23 cellular contexts compared by ENCODE assay signal in genomic region chr12:69919565-69919964, GRCh38.
"Had no signal": no experiment of that assay in that cellular context is flagged by ENCODE, and none has a peak within 500 bp of the region (broad histone marks: within the 10 kb centered on the region; RNA-seq: fewer than 3 reads in every experiment).

No MANE protein-coding gene starts in this region.

- H3K9me3 Mint-ChIP-seq: activated CD4-positive, alpha-beta memory T cell treated with anti-CD3 and anti-CD28 coated beads for 36 hours; activated CD4-positive, alpha-beta T cell treated with anti-CD3 and anti-CD28 coated beads, Interleukin-2, amount 10 ng/mL, durations not matched to agents 24 days and 14 days; activated naive CD4-positive, alpha-beta T cell treated with anti-CD3 and anti-CD28 coated beads for 36 hours; activated T-helper 17 cell treated with anti-CD3 and anti-CD28 coated beads, Interleukin-2, amount 50 U/mL, for 72 hours; T-helper 1 cell treated with Interleukin-12 subunit alpha and Interleukin-12 subunit beta and Interleukin-4 antibody, amounts not matched to agents 30 μg/mL and 1 μg/mL, for 36 hours had no signal

- H3K27me3 Mint-ChIP-seq: activated naive CD8-positive, alpha-beta T cell; activated T-helper 17 cell treated with anti-CD3 and anti-CD28 coated beads, Interleukin-2, amount 50 U/mL, for 72 hours had no signal

- H3K4me3 Mint-ChIP-seq: activated CD4-positive, alpha-beta memory T cell treated with anti-CD3 and anti-CD28 coated beads for 36 hours; activated CD4-positive, alpha-beta T cell treated with anti-CD3 and anti-CD28 coated beads, Interleukin-2, amount 10 ng/mL, durations not matched to agents 24 days and 14 days; activated naive CD4-positive, alpha-beta T cell treated with anti-CD3 and anti-CD28 coated beads for 36 hours; activated naive CD8-positive, alpha-beta T cell; activated T-helper 17 cell treated with anti-CD3 and anti-CD28 coated beads, Interleukin-2, amount 50 U/mL, for 72 hours; brain; T-helper 1 cell treated with Interleukin-12 subunit alpha and Interleukin-12 subunit beta and Interleukin-4 antibody, amounts not matched to agents 30 μg/mL and 1 μg/mL, for 36 hours; WTC11 had no signal

- DNase-seq: activated CD4-positive, alpha-beta memory T cell treated with anti-CD3 and anti-CD28 coated beads for 36 hours; activated CD4-positive, alpha-beta T cell treated with anti-CD3 and anti-CD28 coated beads, Interleukin-2, amount 10 ng/mL, durations not matched to agents 24 days and 14 days; activated CD4-positive, CD25-positive, alpha-beta regulatory T cell treated with anti-CD3 and anti-CD28 coated beads, Interleukin-2, amount 50 U/mL, for 72 hours; activated CD8-positive, alpha-beta memory T cell treated with anti-CD3 and anti-CD28 coated beads for 24 hours; activated gamma-delta T cell; activated naive CD4-positive, alpha-beta T cell treated with anti-CD3 and anti-CD28 coated beads for 36 hours; activated T-cell treated with anti-CD3 and anti-CD28 coated beads, Interleukin-2, amount 50 U/mL, for 48 hours; amygdala; NCI-H1105 treated with DMSO at 0.1 percent for 48 hours; NCI-H1436 treated with DMSO at 0.1 percent for 48 hours; NCI-H187; NCI-H2081 treated with DMSO at 0.1 percent for 48 hours; NCI-H2171; NCI-H2227 treated with DMSO at 0.1 percent for 48 hours; NCI-H446 treated with DMSO at 0.1 percent for 48 hours; NCI-H526; PC-3; SHP77 treated with DMSO at 0.1 percent for 48 hours had no signal

- ATAC-seq: activated T-helper 17 cell treated with anti-CD3 and anti-CD28 coated beads, Interleukin-2, amount 50 U/mL, for 72 hours; PC-3; WTC11 had no signal

- H3K4me1 Mint-ChIP-seq: activated CD4-positive, alpha-beta T cell treated with anti-CD3 and anti-CD28 coated beads, Interleukin-2, amount 10 ng/mL, durations not matched to agents 24 days and 14 days; activated T-helper 17 cell treated with anti-CD3 and anti-CD28 coated beads, Interleukin-2, amount 50 U/mL, for 72 hours; brain had no signal

- H3K36me3 Mint-ChIP-seq: activated CD4-positive, alpha-beta memory T cell treated with anti-CD3 and anti-CD28 coated beads for 36 hours; activated naive CD8-positive, alpha-beta T cell; brain had no signal
